8 cellular contexts compared by ENCODE assay signal in the genomic region with DNA sequence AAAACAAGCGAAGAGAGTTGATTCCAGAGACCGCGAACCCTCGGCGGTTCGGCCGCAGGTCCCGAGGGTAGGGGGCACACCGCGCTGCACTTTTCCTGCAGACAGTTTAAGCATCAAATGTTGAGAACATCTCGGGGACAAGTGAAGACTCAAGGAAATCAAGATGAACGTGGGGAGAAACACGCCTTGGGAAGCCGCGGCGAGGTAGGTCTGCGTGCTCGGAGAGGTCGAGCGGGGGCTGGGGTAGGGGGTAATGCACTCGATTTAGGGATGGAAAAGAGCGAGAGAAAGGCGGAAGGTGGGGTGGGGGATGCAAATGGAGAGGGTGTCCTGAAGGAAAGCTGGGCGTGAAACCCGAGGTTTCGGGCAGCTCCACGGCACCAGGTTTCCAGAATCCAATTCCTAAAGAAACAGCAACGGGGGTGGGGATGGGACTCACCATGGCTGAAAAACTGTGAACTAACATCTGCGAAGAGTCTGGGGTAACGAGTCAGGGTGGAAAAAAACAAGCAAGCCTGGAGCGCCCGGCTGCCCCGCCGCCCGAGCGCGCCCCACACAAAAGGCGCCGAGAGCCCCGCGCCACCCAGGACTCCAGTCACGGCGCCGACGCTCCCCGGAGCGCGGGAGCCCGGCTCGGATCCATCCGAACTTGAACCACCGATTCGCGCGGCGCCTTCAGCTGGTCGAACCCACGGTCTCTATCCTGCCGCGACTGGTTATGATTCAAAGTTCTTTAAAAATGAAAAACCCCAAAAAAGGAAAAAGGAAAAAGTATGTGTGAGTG. TPM values are rescaled to one million over a fixed set of nuclear protein-coding genes. Genes with fewer than 3 reads are reported as not detected.
DNase-seq lines count a peak whose midpoint lies in the region; ATAC-seq and TF ChIP-seq lines count a peak whose summit lies in the region.

No MANE protein-coding gene starts in this region.

- ATAC-seq in psoas muscle (peak in 1 of 4 donors; percentile 44), HG03025 (IDR thresholded peaks at IDR 0.05; ENCODE audit: low FRiP score, unreplicated experiment) (no peak), GM21367 (IDR thresholded peaks at IDR 0.05; ENCODE audit: unreplicated experiment) (no peak), GM18867 (IDR thresholded peaks at IDR 0.05; ENCODE audit: unreplicated experiment) (no peak)

- H3K79me2 ChIP-seq in GM23248 (ENCODE audit: insufficient read depth), result peaks cover 71% of the 10 kb centered on the region

- 3% methylated on average over 56 to 60 of the region's 60 CpGs for WGBS in GM23248 (ENCODE audit: low coverage in 1 of 2, low lambda C conversion rate in 2 of 2, missing lambda C conversion rate in 2 of 2), 2 experiments
- 2 to 3% (median 2%) methylated on average over 60 of the region's 60 CpGs for WGBS in psoas muscle, 3 donors

- no peaks in the 10 kb centered on the region for H4K20me1 ChIP-seq in GM23248 (ENCODE audit: insufficient read depth)

- peak overlapping the region; percentile 89 for H3K4me2 ChIP-seq in GM23248 (ENCODE audit: unreplicated experiment)

- TF ChIP-seq CTCF in fibroblast of pulmonary artery (IDR thresholded peaks at IDR 0.05; ENCODE audit: low read length, missing control alignments), result no peak
- TF ChIP-seq CTCF in psoas muscle (IDR thresholded peaks at IDR 0.05), result no peak

- peak overlapping the region; percentile 93 for H3K9ac ChIP-seq in GM23248

- H2AFZ ChIP-seq in GM23248, result peak overlapping the region; percentile 90

- no peaks in the 10 kb centered on the region for H3K9me3 ChIP-seq in GM23248 (ENCODE audit: low read depth)
- H3K9me3 ChIP-seq in psoas muscle, result no peaks in the 10 kb centered on the region

- DNase-seq in GM23248 (peak; percentile 67), RKO (ENCODE audit: low spot score) (peak; percentile 43), fibroblast of pulmonary artery (ENCODE audit: low read depth) (no peak), psoas muscle (no peak), activated gamma-delta T cell (lab: John Stamatoyannopoulos, UW) (no peak)

- intact Hi-C loops in psoas muscle (cut with DNase I), result no loop called here

- H3K27me3 ChIP-seq in GM23248 (replicated peaks; ENCODE audit: insufficient read depth) (peaks cover 19% of the 10 kb centered on the region; the same call in 1 of the 2 replicates), psoas muscle (ENCODE audit: insufficient read depth in 3 of 3, low read length in 2 of 3) (peaks cover 6 to 97% (median 47%) of the 10 kb centered on the region in 3 donors)

- H3K36me3 ChIP-seq in GM23248 (ENCODE audit: low read depth) (no peaks in the 10 kb centered on the region), psoas muscle (ENCODE audit: insufficient read depth in 1 of 2, low read depth in 1 of 2) (no peaks in the 10 kb centered on the region)

- H3K4me1 ChIP-seq in GM23248 (ENCODE audit: insufficient read depth), result no peaks in the 10 kb centered on the region; the same call in none of the 2 replicates
- peaks cover 21% of the 10 kb centered on the region for H3K4me1 ChIP-seq in psoas muscle

- H3K27ac ChIP-seq in GM23248, result peak overlapping the region; percentile 85
- no peak overlapping the region for H3K27ac ChIP-seq in psoas muscle

- peaks cover 26% of the 10 kb centered on the region for H3F3A ChIP-seq in GM23248 (ENCODE audit: insufficient read depth)

- in situ Hi-C loops in GM23248 (cut with MboI), result loop anchor here (25.0 kb wide), 1 partner anchor 1424 kb away; no protein-coding TSS in a partner anchor

- H3K4me3 ChIP-seq in GM23248 (peak overlapping the region; percentile 98), fibroblast of pulmonary artery (replicated peaks; ENCODE audit: low read depth, low read length) (peak overlapping the region; percentile 72), psoas muscle (peak overlapping the region; percentile 76)

- no peaks in the 10 kb centered on the region for H3K9me2 ChIP-seq in GM23248 (ENCODE audit: insufficient read depth)

RNA-seq across cellular contexts. Expression of gene TFAP2A, which starts 3.6 kb away (rescaled TPM):
- 1.9 and 2.5 TPM in 2 replicates for total RNA-seq in GM23248 (2014; rRNA removed; shearing (Covaris generic))
- polyA plus RNA-seq in GM23248 (2016; fragmentation: Nextera tagmentation; extraction: Ambion mirVana), result 7.2 and 8.4 TPM in 2 replicates
- under 1 TPM in 1 of 4 donors, not detected in 3; 0.15 TPM for total RNA-seq in psoas muscle
- polyA plus RNA-seq in psoas muscle, result under 1 TPM in 1 of 3 donors, not detected in 2; under 0.01 TPM

Comparison
In these comparisons a context has a peak if more than half of its experiments do, and no peak if none do; other contexts are left out.
1. DNase-seq: peak in GM23248 (single experiment) and RKO (single experiment); none in fibroblast of pulmonary artery (single experiment), psoas muscle (0 of 2) and activated gamma-delta T cell (single experiment).
2. Peak in every context shown above with its lines, with median percentiles within 50 percentile points of each other: H3K4me3 ChIP-seq.